10 cellular contexts compared by ENCODE assay signal in genomic region chr13:61706899-61707298, GRCh38.
"Had no signal": no experiment of that assay in that cellular context is flagged by ENCODE, and none has a peak within 500 bp of the region (broad histone marks: within the 10 kb centered on the region; RNA-seq: fewer than 3 reads in every experiment).

No MANE protein-coding gene starts in this region.

- H3K4me2 ChIP-seq: KMS-11 had no signal

- H3K9ac ChIP-seq: GM23248, KMS-11 had no signal

- H3K27ac ChIP-seq: GM23248, HL-60, KMS-11 had no signal

- H3K36me3 ChIP-seq: HAP-1 had no signal

- H3K9me3 ChIP-seq: HAP-1 had no signal

- H3K4me1 ChIP-seq: HAP-1 had no signal

- DNase-seq: GM23248, GOT3, H7, HFFc6, KBM-7 had no signal

- H3K4me3 ChIP-seq: GM23248, HAP-1 had no signal

- ATAC-seq: HCT116, HepG2 had no signal

- H2AFZ ChIP-seq: GM23248 had no signal
